In genomic region chr20:35447082-35447789, GRCh38 we compare ENCODE assay signal across 1 cellular context.
TF ChIP-seq lines count a peak whose summit lies in the region.

No MANE protein-coding gene starts in this region.

TF ChIP-seq in H1, 55 proteins besides CTCF, POLR2A, EP300 and RAD21:
- no peak for TF ChIP-seq NRF1 (IDR thresholded peaks at IDR 0.05; ENCODE audit: low read depth, low read length)
- TF ChIP-seq TEAD4 (IDR thresholded peaks at IDR 0.05; ENCODE audit: low read depth, low read length) = 0 out of 2 replicates have a peak, but pooled peaks have one; percentile 21
TF ChIP-seq in H1: peak in this region for 1.
